ENCODE assay signal across 8 cellular contexts in the genomic region with DNA sequence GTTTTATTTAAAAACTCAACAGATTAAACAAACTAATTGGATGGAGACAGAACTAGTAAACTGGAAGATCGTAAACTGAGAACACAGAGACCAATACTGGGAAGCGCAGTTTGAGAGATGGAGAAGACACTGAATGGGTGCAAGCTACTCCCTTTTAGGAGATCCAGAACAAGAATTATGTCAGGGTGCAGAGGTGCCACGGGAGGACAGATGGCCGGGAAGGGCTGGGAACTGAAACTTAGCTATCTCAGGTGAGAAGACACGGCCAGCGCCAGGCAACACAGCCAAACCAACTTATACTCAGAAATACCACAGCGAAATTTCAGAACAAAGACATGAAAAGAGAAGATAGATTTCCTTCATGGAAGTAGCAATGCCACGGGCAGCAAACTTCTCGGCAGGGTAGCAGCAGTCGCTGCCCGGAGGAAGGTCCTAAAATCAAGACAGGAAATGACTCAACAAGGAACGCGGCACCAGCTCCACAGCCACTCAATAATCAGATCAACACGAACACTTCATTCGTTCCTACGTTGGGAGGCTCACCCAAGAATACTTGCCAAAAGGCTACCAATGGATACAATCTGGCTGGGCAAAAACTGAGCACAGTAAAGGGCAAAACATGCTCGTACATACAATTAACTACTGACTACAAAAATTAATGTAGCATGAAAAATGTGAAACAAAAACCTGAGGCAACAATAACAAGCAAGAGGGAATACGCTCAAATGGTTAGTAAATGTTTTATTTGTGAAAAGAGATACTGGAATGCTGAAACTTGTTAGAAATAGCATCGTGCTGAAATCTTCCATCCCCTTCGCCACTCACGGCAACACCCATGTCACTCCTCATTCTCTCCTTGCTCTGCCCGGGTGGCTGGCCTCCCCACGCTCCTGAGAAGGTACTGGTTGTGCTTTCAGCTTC. TPM values are rescaled to one million over a fixed set of nuclear protein-coding genes. Genes with fewer than 3 reads are reported as not detected.
A peak's percentile ranks its signal among the peaks of the same experiment; 100 is the strongest.
DNase-seq lines count a peak whose midpoint lies in the region; ATAC-seq and TF ChIP-seq lines count a peak whose summit lies in the region.

No MANE protein-coding gene starts in this region.

- no peaks in the 10 kb centered on the region for H3K9me3 ChIP-seq in heart left ventricle

- H3K36me3 ChIP-seq in heart left ventricle: peaks cover 0 to 24% (median 0%) of the 10 kb centered on the region in 9 donors

- H3K4me1 ChIP-seq in heart left ventricle: peaks cover 4 to 43% (median 27%) of the 10 kb centered on the region in 12 donors

- peak overlapping the region in 9 of 12 donors; percentile 22 to 91 (median 85) for H3K4me3 ChIP-seq in heart left ventricle

- POLR2A ChIA-PET in naive thymus-derived CD8-positive, alpha-beta T cell (lab: Charles Lee): interaction anchor here (1.4 kb wide), 1 partner anchor 19 kb away, joined by 3 read pairs; no protein-coding TSS in a partner anchor

- peaks cover 0 to 3% (median 0%) of the 10 kb centered on the region in 5 donors for H3K27me3 Mint-ChIP-seq in naive thymus-derived CD8-positive, alpha-beta T cell

- no peak for DNase-seq in heart left ventricle
- no peak for DNase-seq in cardiac septum (ENCODE audit: low spot score)
- DNase-seq in cerebellar cortex (ENCODE audit: low spot score): peak; percentile 36
- DNase-seq in naive thymus-derived CD8-positive, alpha-beta T cell: peak in 2 of 10 donors; percentile 12 to 15
- no peak for DNase-seq in NCI-H128 (lab: John Stamatoyannopoulos, UW; ENCODE audit: unreplicated experiment)

- peak overlapping the region; percentile 72 to 94 (median 85) for H3K27ac Mint-ChIP-seq in naive thymus-derived CD8-positive, alpha-beta T cell

- peaks cover 0 to 2% (median 0%) of the 10 kb centered on the region in 9 donors for H3K9me3 Mint-ChIP-seq in naive thymus-derived CD8-positive, alpha-beta T cell

- peak overlapping the region; percentile 84 to 95 (median 90) for H3K4me3 Mint-ChIP-seq in naive thymus-derived CD8-positive, alpha-beta T cell

- H3K27ac ChIP-seq in heart left ventricle: peak overlapping the region in 4 of 12 donors; percentile 22 to 88 (median 40)

- H3K4me1 Mint-ChIP-seq in naive thymus-derived CD8-positive, alpha-beta T cell: peaks cover 28 to 70% (median 61%) of the 10 kb centered on the region in 4 donors

- intact Hi-C loops in heart left ventricle (cut with DNase I): loop anchor here in 3 of 10 donors (2.0 kb wide), 2 partner anchors 19 to 21 kb away; no protein-coding TSS in a partner anchor
- intact Hi-C loops in cardiac septum (cut with DNase I): loop anchor here (2.0 kb wide), 1 partner anchor 21 kb away; no protein-coding TSS in a partner anchor

- TF ChIP-seq CTCF in heart left ventricle (IDR thresholded peaks at IDR 0.05): no peak

- ATAC-seq in heart left ventricle (no peak), HG03139 (IDR thresholded peaks at IDR 0.05; ENCODE audit: unreplicated experiment) (no peak), GM18870 (IDR thresholded peaks at IDR 0.05; ENCODE audit: unreplicated experiment) (no peak)
- ATAC-seq in naive thymus-derived CD8-positive, alpha-beta T cell: no peak

- no peak for TF ChIP-seq POLR2A in heart left ventricle (IDR thresholded peaks at IDR 0.05)

- 55 to 60% (median 58%) methylated on average over 23 of the region's 23 CpGs for WGBS in heart left ventricle, 4 donors

- peaks cover 7 to 21% (median 18%) of the 10 kb centered on the region in 3 donors for H3K36me3 Mint-ChIP-seq in naive thymus-derived CD8-positive, alpha-beta T cell

- H3K27me3 ChIP-seq in heart left ventricle: no peaks in the 10 kb centered on the region

TF ChIP-seq in PFSK-1, 5 proteins besides CTCF, POLR2A, EP300 and RAD21:
- TF ChIP-seq, protein P1, sequence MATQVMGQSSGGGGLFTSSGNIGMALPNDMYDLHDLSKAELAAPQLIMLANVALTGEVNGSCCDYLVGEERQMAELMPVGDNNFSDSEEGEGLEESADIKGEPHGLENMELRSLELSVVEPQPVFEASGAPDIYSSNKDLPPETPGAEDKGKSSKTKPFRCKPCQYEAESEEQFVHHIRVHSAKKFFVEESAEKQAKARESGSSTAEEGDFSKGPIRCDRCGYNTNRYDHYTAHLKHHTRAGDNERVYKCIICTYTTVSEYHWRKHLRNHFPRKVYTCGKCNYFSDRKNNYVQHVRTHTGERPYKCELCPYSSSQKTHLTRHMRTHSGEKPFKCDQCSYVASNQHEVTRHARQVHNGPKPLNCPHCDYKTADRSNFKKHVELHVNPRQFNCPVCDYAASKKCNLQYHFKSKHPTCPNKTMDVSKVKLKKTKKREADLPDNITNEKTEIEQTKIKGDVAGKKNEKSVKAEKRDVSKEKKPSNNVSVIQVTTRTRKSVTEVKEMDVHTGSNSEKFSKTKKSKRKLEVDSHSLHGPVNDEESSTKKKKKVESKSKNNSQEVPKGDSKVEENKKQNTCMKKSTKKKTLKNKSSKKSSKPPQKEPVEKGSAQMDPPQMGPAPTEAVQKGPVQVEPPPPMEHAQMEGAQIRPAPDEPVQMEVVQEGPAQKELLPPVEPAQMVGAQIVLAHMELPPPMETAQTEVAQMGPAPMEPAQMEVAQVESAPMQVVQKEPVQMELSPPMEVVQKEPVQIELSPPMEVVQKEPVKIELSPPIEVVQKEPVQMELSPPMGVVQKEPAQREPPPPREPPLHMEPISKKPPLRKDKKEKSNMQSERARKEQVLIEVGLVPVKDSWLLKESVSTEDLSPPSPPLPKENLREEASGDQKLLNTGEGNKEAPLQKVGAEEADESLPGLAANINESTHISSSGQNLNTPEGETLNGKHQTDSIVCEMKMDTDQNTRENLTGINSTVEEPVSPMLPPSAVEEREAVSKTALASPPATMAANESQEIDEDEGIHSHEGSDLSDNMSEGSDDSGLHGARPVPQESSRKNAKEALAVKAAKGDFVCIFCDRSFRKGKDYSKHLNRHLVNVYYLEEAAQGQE (IDR thresholded peaks at IDR 0.05; ENCODE audit: insufficient read depth in 1 of 2, low read depth in 2 of 2, low read length in 2 of 2): no peak
- TF ChIP-seq POLR2AphosphoS5 (IDR thresholded peaks at IDR 0.05; ENCODE audit: low read depth, low read length) (peak; percentile 41; the same call in 1 of the 2 replicates), TAF1 (IDR thresholded peaks at IDR 0.05; ENCODE audit: borderline replicate concordance, insufficient read depth, low read length) (peak; percentile 55; the same call in 1 of the 2 replicates), SIN3A (IDR thresholded peaks at IDR 0.05; ENCODE audit: borderline replicate concordance, insufficient read depth, low read length) (0 out of 2 replicates have a peak, but pooled peaks have one; percentile 32), FOXP2 (optimal IDR thresholded peaks at IDR 0.05; ENCODE audit: borderline replicate concordance, extremely low read depth, extremely low read length, insufficient read depth) (no peak)

RNA-seq across cellular contexts. Expression of a gene that starts 2.2 kb away (rescaled TPM):
- total RNA-seq in heart left ventricle (1 to 10 TPM; 2.6 to 8.9 (median 5.0) TPM), cardiac septum (3.8 TPM)
- polyA plus RNA-seq in heart left ventricle: 1 to 10 TPM; 5.1 to 7.6 TPM
- polyA plus RNA-seq in PFSK-1 (2012; ENCODE audit: insufficient read length, low read depth): 4.5 TPM
- 1 to 10 TPM; 6.9 to 7.9 TPM for total RNA-seq in naive thymus-derived CD8-positive, alpha-beta T cell
- 1 to 10 TPM; 2.4 to 4.7 (median 4.4) TPM for polyA plus RNA-seq in naive thymus-derived CD8-positive, alpha-beta T cell

RNA-seq across cellular contexts. Expression of a gene that starts 22.1 kb away (rescaled TPM):
- total RNA-seq in heart left ventricle (1 to 10 TPM; 3.8 to 9.8 (median 6.2) TPM), cardiac septum (5.9 TPM)
- 1 to 10 TPM; 4.7 to 8.2 TPM for polyA plus RNA-seq in heart left ventricle
- polyA plus RNA-seq in PFSK-1 (2012; ENCODE audit: insufficient read length, low read depth): 45.1 TPM
- 10 to 100 TPM; 10.2 to 11.2 TPM for total RNA-seq in naive thymus-derived CD8-positive, alpha-beta T cell
- 1 to 10 TPM; 5.5 to 6.6 (median 5.8) TPM for polyA plus RNA-seq in naive thymus-derived CD8-positive, alpha-beta T cell
